ENCODE assay signal across 17 cellular contexts in the genomic region with DNA sequence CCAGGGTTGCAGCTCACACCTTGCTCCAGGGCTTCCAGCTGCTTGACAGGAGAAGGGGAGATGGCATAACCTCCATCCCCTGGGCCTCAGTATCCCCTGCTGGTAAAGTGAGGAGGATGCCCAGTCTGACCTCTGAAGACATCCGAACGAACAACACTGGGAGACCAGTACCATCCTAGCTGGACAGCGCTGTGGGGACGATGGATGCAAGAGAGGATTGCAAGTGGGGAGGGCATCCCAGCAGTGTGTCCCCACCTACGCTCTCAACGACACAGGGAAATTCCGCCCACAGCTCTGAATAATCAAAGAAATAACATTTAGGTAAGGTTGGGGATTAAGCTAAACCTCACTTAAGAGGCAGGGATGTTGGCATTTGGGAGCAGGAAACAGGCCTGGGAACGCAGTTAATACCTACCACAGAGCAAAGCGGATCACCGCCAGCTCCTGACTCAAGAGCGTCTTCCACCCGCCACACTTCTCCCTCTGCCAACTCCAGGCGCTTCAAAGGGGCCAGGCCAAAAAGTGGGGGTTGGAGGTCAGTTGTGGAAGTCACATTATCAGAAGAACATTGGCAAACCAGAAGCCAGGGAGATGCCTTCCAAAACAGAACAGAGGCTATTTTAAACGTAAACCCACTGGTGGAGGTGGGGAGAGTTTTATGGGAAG. TPM values are rescaled to one million over a fixed set of nuclear protein-coding genes. Genes with fewer than 3 reads are reported as not detected.
DNase-seq lines count a peak whose midpoint lies in the region; FAIRE-seq and TF ChIP-seq lines count a peak whose summit lies in the region.
"Had no signal": no experiment of that assay in that cellular context is flagged by ENCODE, and none has a peak within 500 bp of the region (broad histone marks: within the 10 kb centered on the region; RNA-seq: fewer than 3 reads in every experiment).

No MANE protein-coding gene starts in this region.

- H3K4me3 ChIP-seq in endodermal cell (ENCODE audit: low read length) (no peak overlapping the region), neural progenitor cell (no peak overlapping the region)
- H3K4me3 ChIP-seq: Peyer's patch, spleen, tibial nerve had no signal

- peaks cover 100% of the 10 kb centered on the region for H4K20me1 ChIP-seq in neural progenitor cell (ENCODE audit: low read depth)

- no peak for FAIRE-seq in urothelium cell line (lab: Jason Lieb, UNC)
- FAIRE-seq: TTC549 had no signal

- H3K36me3 Mint-ChIP-seq in endodermal cell (ENCODE audit: low read depth) (peaks cover 37% of the 10 kb centered on the region), neural progenitor cell (peaks cover 6% of the 10 kb centered on the region)

- H3K27me3 ChIP-seq in endodermal cell (ENCODE audit: control insufficient read depth, insufficient read depth, low read length, poor library complexity, severe bottlenecking) (no peaks in the 10 kb centered on the region), neural progenitor cell (no peaks in the 10 kb centered on the region)
- H3K27me3 ChIP-seq: Peyer's patch, spleen, tibial nerve had no signal

- H3K36me3 ChIP-seq in endodermal cell (ENCODE audit: control insufficient read depth, insufficient read depth, low read length) = peaks cover 82% of the 10 kb centered on the region
- H3K36me3 ChIP-seq in neural progenitor cell = no peaks in the 10 kb centered on the region
- H3K36me3 ChIP-seq: tibial nerve had no signal

- H3K79me2 ChIP-seq in neural progenitor cell (ENCODE audit: low read depth) = peaks cover 100% of the 10 kb centered on the region

- H3K27ac ChIP-seq in endodermal cell (ENCODE audit: low read depth, low read length) = no peak overlapping the region
- no peak overlapping the region for H3K27ac ChIP-seq in neural progenitor cell
- H3K27ac ChIP-seq: Peyer's patch, spleen, tibial nerve had no signal

- H3K9me3 ChIP-seq in endodermal cell (ENCODE audit: control insufficient read depth, low read length) (no peaks in the 10 kb centered on the region), neural progenitor cell (ENCODE audit: low read depth) (no peaks in the 10 kb centered on the region)
- H3K9me3 ChIP-seq: Peyer's patch, spleen, tibial nerve had no signal

- in situ Hi-C loops in G401 (cut with HindIII; ENCODE audit: low sequenced_read_pairs) = no loop called here

- H3K27ac Mint-ChIP-seq in endodermal cell (peak overlapping the region; percentile 52), neural progenitor cell (peak overlapping the region; percentile 83)
- H3K27ac Mint-ChIP-seq: B cell had no signal

- no peaks in the 10 kb centered on the region for H3K9me3 Mint-ChIP-seq in endodermal cell
- H3K9me3 Mint-ChIP-seq in neural progenitor cell = no peaks in the 10 kb centered on the region

- H3F3A ChIP-seq in neural progenitor cell (ENCODE audit: low read depth) = peaks cover 46% of the 10 kb centered on the region

- no peak overlapping the region for H2AFZ ChIP-seq in neural progenitor cell (replicated peaks)

- TF ChIP-seq CTCF in endodermal cell (conservative IDR thresholded peaks at IDR 0.05) = no peak
- no peak for TF ChIP-seq CTCF in neural progenitor cell (IDR thresholded peaks at IDR 0.05)

- 94 to 97% methylated on average over 5 to 14 of the region's 14 CpGs for WGBS in endodermal cell (ENCODE audit: insufficient coverage in 1 of 2, insufficient read length in 1 of 2), 2 experiments

- H3K9ac ChIP-seq in endodermal cell (ENCODE audit: extremely low read depth, low read length, poor library complexity, severe bottlenecking) (no peak overlapping the region), neural progenitor cell (no peak overlapping the region)

- no peak overlapping the region for H3K4me2 ChIP-seq in neural progenitor cell

- peaks cover 79% of the 10 kb centered on the region for H3K4me1 Mint-ChIP-seq in endodermal cell
- peaks cover 96% of the 10 kb centered on the region for H3K4me1 Mint-ChIP-seq in neural progenitor cell

- no peak overlapping the region for H3K4me3 Mint-ChIP-seq in endodermal cell
- peak overlapping the region; percentile 52 for H3K4me3 Mint-ChIP-seq in neural progenitor cell
- H3K4me3 Mint-ChIP-seq: B cell had no signal

- H3K27me3 Mint-ChIP-seq in endodermal cell (ENCODE audit: insufficient read depth) (no peaks in the 10 kb centered on the region), neural progenitor cell (ENCODE audit: insufficient read depth, low read depth) (peaks cover 7% of the 10 kb centered on the region)
- H3K27me3 Mint-ChIP-seq: B cell had no signal

- peaks cover 57% of the 10 kb centered on the region for H3K4me1 ChIP-seq in endodermal cell (ENCODE audit: control insufficient read depth, insufficient read depth, low read length)
- peaks cover 64% of the 10 kb centered on the region for H3K4me1 ChIP-seq in neural progenitor cell

- peak; percentile 88 for DNase-seq in G401 (ENCODE audit: low spot score)
- DNase-seq in NCI-H446 treated with DMSO at 0.1 percent for 48 hours (lab: John Stamatoyannopoulos, UW) = peak; percentile 47
- DNase-seq in endodermal cell = no peak
- no peak for DNase-seq in neural progenitor cell (ENCODE audit: low spot score)
- no peak for DNase-seq in urothelium cell line (ENCODE audit: low spot score)
- DNase-seq in OCI-M2 (lab: John Stamatoyannopoulos, UW; ENCODE audit: unreplicated experiment) = no peak
- no peak for DNase-seq in NCI-H1048 (lab: John Stamatoyannopoulos, UW)
- DNase-seq: activated CD4-positive, alpha-beta T cell treated with anti-CD3 and anti-CD28 coated beads, Interleukin-2, amount 50 U/mL, for 48 hours; activated naive CD4-positive, alpha-beta T cell treated with anti-CD3 and anti-CD28 coated beads, Interleukin-2, amount 50 U/mL, for 16 hours; MM.1S; NCI-H2081 treated with DMSO at 0.1 percent for 48 hours; NCI-H774; Peyer's patch; spleen had no signal

RNA-seq across cellular contexts. Expression of gene SSBP3, which starts 47.6 kb away (rescaled TPM):
- 64.0 and 71.2 TPM in 2 replicates for total RNA-seq in G401 (2014; rRNA removed; shearing (Covaris generic))
- total RNA-seq in endodermal cell (100 to 1,000 TPM; 342 TPM), neural progenitor cell (ENCODE audit: low replicate concordance) (53.0 and 86.1 TPM in 2 replicates)
- 245 TPM for polyA plus RNA-seq in endodermal cell (2013, experiment 1 of 2)
- polyA plus RNA-seq in endodermal cell (2013, experiment 2 of 2) = 232 TPM

Comparison
In these comparisons a context has a peak if more than half of its experiments do, and no peak if none do; other contexts are left out.
1. DNase-seq: peak in G401 (single experiment) and NCI-H446 treated with DMSO at 0.1 percent for 48 hours (single experiment); none in endodermal cell (single experiment), neural progenitor cell (single experiment), urothelium cell line (single experiment), OCI-M2 (single experiment) and NCI-H1048 (single experiment).